ENCODE assay signal across 33 cellular contexts in genomic region chr12:81492131-81492720, GRCh38.
A peak's percentile ranks its signal among the peaks of the same experiment; 100 is the strongest.
DNase-seq lines count a peak whose midpoint lies in the region; ATAC-seq and TF ChIP-seq lines count a peak whose summit lies in the region.
"Had no signal": no experiment of that assay in that cellular context is flagged by ENCODE, and none has a peak within 500 bp of the region (broad histone marks: within the 10 kb centered on the region; RNA-seq: fewer than 3 reads in every experiment).

No MANE protein-coding gene starts in this region.

- no peak overlapping the region for H3K4ac ChIP-seq in neuronal stem cell (ENCODE audit: low read length)

- H2AK5ac ChIP-seq in neuronal stem cell (ENCODE audit: low read depth, low read length): no peak overlapping the region

- no peak overlapping the region for H3K14ac ChIP-seq in neuronal stem cell (ENCODE audit: low read length)

- H2BK12ac ChIP-seq in neuronal stem cell (ENCODE audit: low read length): no peak overlapping the region

- H3K27ac Mint-ChIP-seq in MCF 10A (ENCODE audit: low read depth, unreplicated experiment): no peak overlapping the region
- no peak overlapping the region for H3K27ac Mint-ChIP-seq in activated T-cell treated with anti-CD3 and anti-CD28 coated beads, Interleukin-2, amount 50 U/mL, for 72 hours
- H3K27ac Mint-ChIP-seq: activated T-cell treated with anti-CD3 and anti-CD28 coated beads, Interleukin-2, amount 50 U/mL, for 24 hours; CD8-positive, alpha-beta T cell; stimulated activated naive B cell treated with anti-CD40 and anti-IgM and Interleukin-4, amounts not matched to agents 10 μg/mL and 1 μg/mL and 100 μg/mL, for 72 hours had no signal

- no peak overlapping the region for H3K18ac ChIP-seq in neuronal stem cell (ENCODE audit: low read length)

- no peak overlapping the region for H4K8ac ChIP-seq in neuronal stem cell (ENCODE audit: low read depth, low read length)

- no peaks in the 10 kb centered on the region for H3K36me3 Mint-ChIP-seq in MCF 10A (ENCODE audit: insufficient read depth, unreplicated experiment)
- H3K36me3 Mint-ChIP-seq in activated T-cell treated with anti-CD3 and anti-CD28 coated beads, Interleukin-2, amount 50 U/mL, for 72 hours (ENCODE audit: insufficient read depth in 2 of 2): no peaks in the 10 kb centered on the region
- H3K36me3 Mint-ChIP-seq: CD8-positive, alpha-beta T cell; stimulated activated naive B cell treated with anti-CD40 and anti-IgM and Interleukin-4, amounts not matched to agents 10 μg/mL and 1 μg/mL and 100 μg/mL, for 72 hours had no signal

- CTCF ChIA-PET in MCF 10A (lab: Yijun Ruan, JAX): interaction anchor here (0.7 kb wide), 2 partner anchors 651 to 957 kb away, joined by 3 read pairs; no protein-coding TSS in a partner anchor

- DNase-seq in MCF 10A (ENCODE audit: unreplicated experiment) (peak; percentile 11), breast epithelium (ENCODE audit: low spot score in 2 of 2) (no peak), SK-N-MC (ENCODE audit: low read depth, low spot score) (peak; percentile 99), fibroblast of the aortic adventitia (ENCODE audit: low read depth) (peak; percentile 4), neuronal stem cell (ENCODE audit: low spot score) (no peak), transverse colon (no peak)
- no peak for DNase-seq in activated T-cell treated with anti-CD3 and anti-CD28 coated beads, Interleukin-2, amount 50 U/mL, for 72 hours
- DNase-seq: activated CD4-positive, alpha-beta T cell treated with anti-CD3 and anti-CD28 coated beads for 4 hours; activated gamma-delta T cell treated with Interleukin-2 at 50 U/mL for 16 hours; activated T-cell treated with anti-CD3 and anti-CD28 coated beads, Interleukin-2, amount 50 U/mL, for 24 hours; CD8-positive, alpha-beta T cell; colonic mucosa; DMS53; effector CD8-positive, alpha-beta T cell; foreskin melanocyte; H7; IMR-90; left colon; mammary epithelial cell; NCI-H1092; NCI-H187; NK-92 treated with Interleukin-12 subunit alpha and Interleukin-12 subunit beta, amount 100 ng/mL, for 24 hours; posterior cingulate gyrus; right lobe of liver; SHP77; stimulated activated CD4-positive, alpha-beta T cell treated with anti-CD3 and anti-CD28 coated beads, Interleukin-4, amount 100 ng/mL, for 4 hours; stimulated activated naive B cell treated with anti-CD40 and anti-IgM and Interleukin-4, amounts not matched to agents 10 μg/mL and 1 μg/mL and 100 μg/mL, for 72 hours; testis; uterus had no signal

- no peak overlapping the region for H3K4me3 Mint-ChIP-seq in MCF 10A (ENCODE audit: unreplicated experiment)
- H3K4me3 Mint-ChIP-seq in activated T-cell treated with anti-CD3 and anti-CD28 coated beads, Interleukin-2, amount 50 U/mL, for 72 hours: no peak overlapping the region
- H3K4me3 Mint-ChIP-seq: activated T-cell treated with anti-CD3 and anti-CD28 coated beads, Interleukin-2, amount 50 U/mL, for 24 hours; CD8-positive, alpha-beta T cell; stimulated activated naive B cell treated with anti-CD40 and anti-IgM and Interleukin-4, amounts not matched to agents 10 μg/mL and 1 μg/mL and 100 μg/mL, for 72 hours had no signal

- in situ Hi-C loops in transverse colon (cut with MboI; ENCODE audit: low pct_ligation_motif_present in 1 of 4, low pct_unique_long_range_greater_than_20kb in 1 of 4, low sequenced_read_pairs in 3 of 4): no loop called here

- H3K4me3 ChIP-seq in breast epithelium (no peak overlapping the region), SK-N-MC (peak overlapping the region; percentile 44; the same call in 1 of the 2 replicates), fibroblast of the aortic adventitia (ENCODE audit: low read depth, low read length) (no peak overlapping the region), neuronal stem cell (ENCODE audit: low read length in 2 of 2) (no peak overlapping the region), transverse colon (no peak overlapping the region)
- H3K4me3 ChIP-seq: A549, colonic mucosa, right lobe of liver, testis, uterus had no signal

- no TSS peak for BruUV-seq in MCF 10A (replicated peaks; lab: Mats Ljungman, UMichigan)

- H2AFZ ChIP-seq in neuronal stem cell (ENCODE audit: low read length): no peak overlapping the region

- no peak for TF ChIP-seq CTCF in MCF 10A (IDR thresholded peaks at IDR 0.05; ENCODE audit: unreplicated experiment)
- TF ChIP-seq CTCF in breast epithelium (IDR thresholded peaks at IDR 0.05): no peak
- TF ChIP-seq CTCF in fibroblast of the aortic adventitia (IDR thresholded peaks at IDR 0.05; ENCODE audit: insufficient read depth, low read length): no peak
- TF ChIP-seq CTCF in transverse colon (IDR thresholded peaks at IDR 0.05): no peak

- no peak overlapping the region for H2BK5ac ChIP-seq in neuronal stem cell (ENCODE audit: low read length)

- H3K27me3 ChIP-seq in breast epithelium (no peaks in the 10 kb centered on the region), neuronal stem cell (ENCODE audit: control insufficient read depth in 3 of 3, insufficient read depth in 3 of 3, low read depth in 1 of 3, low read length in 3 of 3) (no peaks in the 10 kb centered on the region), transverse colon (no peaks in the 10 kb centered on the region)
- H3K27me3 ChIP-seq: colonic mucosa, right lobe of liver, testis, uterus had no signal

- intact Hi-C loops in MCF 10A (cut with micrococcal nuclease): no loop called here
- intact Hi-C loops in breast epithelium (cut with DNase I; ENCODE audit: low total_unique reads): no loop called here
- intact Hi-C loops in transverse colon (cut with DNase I; ENCODE audit: low total_unique reads): no loop called here

- H3K27ac ChIP-seq in breast epithelium (no peak overlapping the region), SK-N-MC (peak overlapping the region; percentile 78), neuronal stem cell (replicated peaks; ENCODE audit: low read length) (no peak overlapping the region), transverse colon (no peak overlapping the region)
- H3K27ac ChIP-seq: A549, colonic mucosa, epithelial cell of prostate, right lobe of liver, testis, uterus, VCaP had no signal

- H3K9ac ChIP-seq in SK-N-MC (ENCODE audit: insufficient read length): no peak overlapping the region
- no peak overlapping the region for H3K9ac ChIP-seq in neuronal stem cell (ENCODE audit: low read depth, low read length, poor library complexity)

- TF ChIP-seq EP300 in transverse colon (IDR thresholded peaks at IDR 0.05; ENCODE audit: low read depth): no peak

- no CpG with 5 or more reads among the region's 2 CpGs for WGBS in neuronal stem cell (ENCODE audit: extremely low coverage in 2 of 2, insufficient read length in 2 of 2, insufficient replicate concordance in 1 of 2), 2 donors
- WGBS in transverse colon (ENCODE audit: low coverage in 1 of 2), 2 donors: 40 to 55% methylated on average over 2 of the region's 2 CpGs

- H3K36me3 ChIP-seq in breast epithelium (no peaks in the 10 kb centered on the region), SK-N-MC (ENCODE audit: insufficient read depth, low read length) (no peaks in the 10 kb centered on the region), neuronal stem cell (replicated peaks in 1 of 2; ENCODE audit: control insufficient read depth in 2 of 2, insufficient read depth in 2 of 2, low read length in 2 of 2) (no peaks in the 10 kb centered on the region), transverse colon (no peaks in the 10 kb centered on the region)
- H3K36me3 ChIP-seq: colonic mucosa, right lobe of liver, uterus had no signal

- H3K27me3 Mint-ChIP-seq in MCF 10A (ENCODE audit: insufficient read depth, unreplicated experiment): no peaks in the 10 kb centered on the region
- no peaks in the 10 kb centered on the region for H3K27me3 Mint-ChIP-seq in activated T-cell treated with anti-CD3 and anti-CD28 coated beads, Interleukin-2, amount 50 U/mL, for 72 hours (ENCODE audit: low read depth)
- H3K27me3 Mint-ChIP-seq: activated T-cell treated with anti-CD3 and anti-CD28 coated beads, Interleukin-2, amount 50 U/mL, for 24 hours; stimulated activated naive B cell treated with anti-CD40 and anti-IgM and Interleukin-4, amounts not matched to agents 10 μg/mL and 1 μg/mL and 100 μg/mL, for 72 hours had no signal

- no peak overlapping the region for H4K91ac ChIP-seq in neuronal stem cell (ENCODE audit: low read depth, low read length, poor library complexity)

- POLR2A ChIA-PET in MCF 10A (lab: Yijun Ruan, JAX): no interaction called here

- no peak overlapping the region for H2BK120ac ChIP-seq in neuronal stem cell (ENCODE audit: low read depth, low read length)

- H3K23ac ChIP-seq in neuronal stem cell (ENCODE audit: low read depth, low read length, poor library complexity): no peak overlapping the region

- H3K79me1 ChIP-seq in neuronal stem cell (ENCODE audit: low read depth, low read length): no peaks in the 10 kb centered on the region

- H3K4me2 ChIP-seq in neuronal stem cell (ENCODE audit: insufficient read depth, low read length, poor library complexity, severe bottlenecking): no peak overlapping the region
- H3K4me2 ChIP-seq: A549 had no signal

- H2BK15ac ChIP-seq in neuronal stem cell (ENCODE audit: low read length): no peak overlapping the region

- ATAC-seq in activated T-cell treated with anti-CD3 and anti-CD28 coated beads, Interleukin-2, amount 50 U/mL, for 72 hours (replicated peaks in 1 of 2): no peak
- ATAC-seq in GM18511 (IDR thresholded peaks at IDR 0.05; ENCODE audit: unreplicated experiment): no peak
- ATAC-seq: A549; CD8-positive, alpha-beta T cell; left colon; right lobe of liver; stimulated activated naive B cell treated with anti-CD40 and anti-IgM and Interleukin-4, amounts not matched to agents 10 μg/mL and 1 μg/mL and 100 μg/mL, for 72 hours had no signal

- no peaks in the 10 kb centered on the region for H3K4me1 Mint-ChIP-seq in MCF 10A (ENCODE audit: insufficient read depth, unreplicated experiment)
- H3K4me1 Mint-ChIP-seq in activated T-cell treated with anti-CD3 and anti-CD28 coated beads, Interleukin-2, amount 50 U/mL, for 72 hours (ENCODE audit: low read depth): no peaks in the 10 kb centered on the region
- H3K4me1 Mint-ChIP-seq: stimulated activated naive B cell treated with anti-CD40 and anti-IgM and Interleukin-4, amounts not matched to agents 10 μg/mL and 1 μg/mL and 100 μg/mL, for 72 hours had no signal

- no peaks in the 10 kb centered on the region for H3K9me3 ChIP-seq in breast epithelium
- no peaks in the 10 kb centered on the region for H3K9me3 ChIP-seq in SK-N-MC (ENCODE audit: low read depth, low read length)
- no peaks in the 10 kb centered on the region for H3K9me3 ChIP-seq in neuronal stem cell (replicated peaks in 1 of 2; ENCODE audit: control insufficient read depth in 2 of 2, insufficient read depth in 1 of 2, low read depth in 1 of 2, low read length in 2 of 2)
- H3K9me3 ChIP-seq in transverse colon: no peaks in the 10 kb centered on the region
- H3K9me3 ChIP-seq: A549, colonic mucosa, right lobe of liver, testis, uterus had no signal

- H3K4me1 ChIP-seq in breast epithelium: no peaks in the 10 kb centered on the region
- no peaks in the 10 kb centered on the region for H3K4me1 ChIP-seq in neuronal stem cell (ENCODE audit: control insufficient read depth in 2 of 2, insufficient read depth in 1 of 2, low read depth in 1 of 2, low read length in 2 of 2)
- H3K4me1 ChIP-seq in transverse colon: no peaks in the 10 kb centered on the region
- H3K4me1 ChIP-seq: A549, colonic mucosa, right lobe of liver, testis, uterus had no signal

- H3K9me3 Mint-ChIP-seq in MCF 10A (ENCODE audit: unreplicated experiment): no peaks in the 10 kb centered on the region
- H3K9me3 Mint-ChIP-seq in activated T-cell treated with anti-CD3 and anti-CD28 coated beads, Interleukin-2, amount 50 U/mL, for 72 hours: no peaks in the 10 kb centered on the region
- H3K9me3 Mint-ChIP-seq: activated T-cell treated with anti-CD3 and anti-CD28 coated beads, Interleukin-2, amount 50 U/mL, for 24 hours; CD8-positive, alpha-beta T cell had no signal

- TF ChIP-seq POLR2A in breast epithelium (IDR thresholded peaks at IDR 0.05) (no peak), transverse colon (IDR thresholded peaks at IDR 0.05) (no peak)

Comparison
In these comparisons a context has a peak if more than half of its experiments do, and no peak if none do; other contexts are left out.
1. DNase-seq: peak in MCF 10A (single experiment), SK-N-MC (single experiment) and fibroblast of the aortic adventitia (single experiment); none in breast epithelium (0 of 2), neuronal stem cell (single experiment), activated T-cell treated with anti-CD3 and anti-CD28 coated beads, Interleukin-2, amount 50 U/mL, for 72 hours (0 of 2) and transverse colon (single experiment).